In genomic region chr4:150962245-150962644, GRCh38 we compare ENCODE assay signal across 11 cellular contexts. TPM values are rescaled to one million over a fixed set of nuclear protein-coding genes. Genes with fewer than 3 reads are reported as not detected.
A peak's percentile ranks its signal among the peaks of the same experiment; 100 is the strongest.
DNase-seq lines count a peak whose midpoint lies in the region; ATAC-seq and TF ChIP-seq lines count a peak whose summit lies in the region.
"Had no signal": no experiment of that assay in that cellular context is flagged by ENCODE, and none has a peak within 500 bp of the region (broad histone marks: within the 10 kb centered on the region; RNA-seq: fewer than 3 reads in every experiment).

No MANE protein-coding gene starts in this region.

- no peaks in the 10 kb centered on the region for H3K27me3 Mint-ChIP-seq in activated CD4-positive, alpha-beta T cell treated with anti-CD3 and anti-CD28 coated beads for 36 hours
- no peaks in the 10 kb centered on the region for H3K27me3 Mint-ChIP-seq in activated CD4-positive, alpha-beta T cell treated with anti-CD3 and anti-CD28 coated beads, Interleukin-2, amount 10 ng/mL, durations not matched to agents 7 days and 5 days
- H3K27me3 Mint-ChIP-seq in natural killer cell (ENCODE audit: low read depth in 2 of 2) = no peaks in the 10 kb centered on the region

- peaks cover 24% of the 10 kb centered on the region for H3K36me3 Mint-ChIP-seq in activated CD4-positive, alpha-beta T cell treated with anti-CD3 and anti-CD28 coated beads for 36 hours (ENCODE audit: low read depth)
- peaks cover 16% of the 10 kb centered on the region for H3K36me3 Mint-ChIP-seq in activated CD4-positive, alpha-beta T cell treated with anti-CD3 and anti-CD28 coated beads, Interleukin-2, amount 10 ng/mL, durations not matched to agents 7 days and 5 days (ENCODE audit: low read depth)
- H3K36me3 Mint-ChIP-seq in natural killer cell = peaks cover 7% of the 10 kb centered on the region

- H3K27ac ChIP-seq in RWPE2 (ENCODE audit: poor library complexity, severe bottlenecking) = no peak overlapping the region
- H3K27ac ChIP-seq: HL-60, PC-9 had no signal

- DNase-seq in activated CD4-positive, alpha-beta T cell treated with anti-CD3 and anti-CD28 coated beads for 36 hours = peak; percentile 44
- no peak for DNase-seq in activated CD4-positive, alpha-beta T cell treated with anti-CD3 and anti-CD28 coated beads, Interleukin-2, amount 10 ng/mL, durations not matched to agents 7 days and 5 days
- no peak for DNase-seq in RWPE2 (ENCODE audit: low spot score)
- DNase-seq in natural killer cell = no peak
- DNase-seq in kidney glomerular epithelial cell (lab: John Stamatoyannopoulos, UW) = no peak
- DNase-seq in effector CD8-positive, alpha-beta T cell (lab: John Stamatoyannopoulos, UW) = no peak
- no peak for DNase-seq in Ammon's horn (ENCODE audit: low spot score)
- DNase-seq: PC-9, small intestine had no signal

- intact Hi-C loops in activated CD4-positive, alpha-beta T cell treated with anti-CD3 and anti-CD28 coated beads for 36 hours (cut with DNase I, micrococcal nuclease) = no loop called here
- intact Hi-C loops in natural killer cell (cut with micrococcal nuclease) = no loop called here

- H3K4me3 ChIP-seq in RWPE2 (ENCODE audit: severe bottlenecking) = no peak overlapping the region
- H3K4me3 ChIP-seq: PC-9 had no signal

- H3K27me3 ChIP-seq in RWPE2 (ENCODE audit: insufficient read depth, poor library complexity, severe bottlenecking) = no peaks in the 10 kb centered on the region

- peaks cover 27% of the 10 kb centered on the region for H3K4me1 Mint-ChIP-seq in activated CD4-positive, alpha-beta T cell treated with anti-CD3 and anti-CD28 coated beads for 36 hours
- no peaks in the 10 kb centered on the region for H3K4me1 Mint-ChIP-seq in activated CD4-positive, alpha-beta T cell treated with anti-CD3 and anti-CD28 coated beads, Interleukin-2, amount 10 ng/mL, durations not matched to agents 7 days and 5 days
- H3K4me1 Mint-ChIP-seq in natural killer cell = peaks cover 42 to 49% of the 10 kb centered on the region in 2 donors

- peaks cover 11% of the 10 kb centered on the region for H3K9me3 Mint-ChIP-seq in activated CD4-positive, alpha-beta T cell treated with anti-CD3 and anti-CD28 coated beads for 36 hours (ENCODE audit: low read depth)
- peaks cover 11% of the 10 kb centered on the region for H3K9me3 Mint-ChIP-seq in activated CD4-positive, alpha-beta T cell treated with anti-CD3 and anti-CD28 coated beads, Interleukin-2, amount 10 ng/mL, durations not matched to agents 7 days and 5 days
- peaks cover 2 to 4% of the 10 kb centered on the region in 2 donors for H3K9me3 Mint-ChIP-seq in natural killer cell

- TF ChIP-seq CTCF in RWPE2 (IDR thresholded peaks at IDR 0.05; ENCODE audit: poor library complexity, severe bottlenecking) = no peak
- no peak for TF ChIP-seq CTCF in natural killer cell (IDR thresholded peaks at IDR 0.05)

- H3K36me3 ChIP-seq in RWPE2 (ENCODE audit: low read depth) = peaks cover 8% of the 10 kb centered on the region; the same call in 1 of the 2 replicates

- peak; percentile 88 for ATAC-seq in activated CD4-positive, alpha-beta T cell treated with anti-CD3 and anti-CD28 coated beads for 36 hours
- ATAC-seq in HG02610 (IDR thresholded peaks at IDR 0.05; ENCODE audit: unreplicated experiment) = peak; percentile 81
- peak; percentile 64; the same call in 2 of the 3 replicates for ATAC-seq in RWPE2 (ENCODE audit: low read depth)
- peak in 2 of 3 donors; percentile 71 to 82 for ATAC-seq in natural killer cell

- CTCF ChIA-PET in activated CD4-positive, alpha-beta T cell treated with anti-CD3 and anti-CD28 coated beads for 36 hours (lab: Charles Lee) = interaction anchor here (0.6 kb wide), 1 partner anchor 67 kb away, joined by 3 read pairs; no protein-coding TSS in a partner anchor
- CTCF ChIA-PET in activated CD4-positive, alpha-beta T cell treated with anti-CD3 and anti-CD28 coated beads, Interleukin-2, amount 10 ng/mL, durations not matched to agents 7 days and 5 days (lab: Charles Lee) = interaction anchor here (2.0 kb wide), 1 partner anchor 9 kb away, joined by 9 read pairs; no protein-coding TSS in a partner anchor

- H3K27ac Mint-ChIP-seq in activated CD4-positive, alpha-beta T cell treated with anti-CD3 and anti-CD28 coated beads for 36 hours = no peak overlapping the region
- no peak overlapping the region for H3K27ac Mint-ChIP-seq in activated CD4-positive, alpha-beta T cell treated with anti-CD3 and anti-CD28 coated beads, Interleukin-2, amount 10 ng/mL, durations not matched to agents 7 days and 5 days
- H3K27ac Mint-ChIP-seq in natural killer cell = peak overlapping the region; percentile 22 to 40

- peaks cover 6% of the 10 kb centered on the region for H3K9me3 ChIP-seq in RWPE2 (ENCODE audit: severe bottlenecking)

- H3K4me1 ChIP-seq in RWPE2 (ENCODE audit: insufficient read depth, poor library complexity, severe bottlenecking) = no peaks in the 10 kb centered on the region

- no peak overlapping the region for H3K4me3 Mint-ChIP-seq in activated CD4-positive, alpha-beta T cell treated with anti-CD3 and anti-CD28 coated beads for 36 hours
- no peak overlapping the region for H3K4me3 Mint-ChIP-seq in activated CD4-positive, alpha-beta T cell treated with anti-CD3 and anti-CD28 coated beads, Interleukin-2, amount 10 ng/mL, durations not matched to agents 7 days and 5 days
- no peak overlapping the region for H3K4me3 Mint-ChIP-seq in natural killer cell

- POLR2A ChIA-PET in activated CD4-positive, alpha-beta T cell treated with anti-CD3 and anti-CD28 coated beads for 36 hours (lab: Charles Lee) = no interaction called here
- POLR2A ChIA-PET in activated CD4-positive, alpha-beta T cell treated with anti-CD3 and anti-CD28 coated beads, Interleukin-2, amount 10 ng/mL, durations not matched to agents 7 days and 5 days (lab: Charles Lee) = no interaction called here

RNA-seq across cellular contexts. Expression of gene LRBA, which starts 52.8 kb away (rescaled TPM):
- total RNA-seq in activated CD4-positive, alpha-beta T cell treated with anti-CD3 and anti-CD28 coated beads for 36 hours = 10 to 100 TPM; 56.6 to 59.2 TPM
- total RNA-seq in activated CD4-positive, alpha-beta T cell treated with anti-CD3 and anti-CD28 coated beads, Interleukin-2, amount 10 ng/mL, durations not matched to agents 7 days and 5 days = 10 to 100 TPM; 44.7 to 49.6 TPM
- 10 to 100 TPM; 72.1 to 87.6 (median 83.1) TPM for total RNA-seq in natural killer cell

Comparison
In these comparisons a context has a peak if more than half of its experiments do, and no peak if none do; other contexts are left out.
1. H3K27ac Mint-ChIP-seq: peak in natural killer cell (2 of 2); none in activated CD4-positive, alpha-beta T cell treated with anti-CD3 and anti-CD28 coated beads for 36 hours (single experiment) and activated CD4-positive, alpha-beta T cell treated with anti-CD3 and anti-CD28 coated beads, Interleukin-2, amount 10 ng/mL, durations not matched to agents 7 days and 5 days (single experiment).
2. Peak in every context shown above with its lines, with median percentiles within 50 percentile points of each other: ATAC-seq.